ENCODE assay signal across 8 cellular contexts in genomic region chr2:3379339-3379646, GRCh38. TPM values are rescaled to one million over a fixed set of nuclear protein-coding genes. Genes with fewer than 3 reads are reported as not detected.
DNase-seq lines count a peak whose midpoint lies in the region; ATAC-seq and TF ChIP-seq lines count a peak whose summit lies in the region.

No MANE protein-coding gene starts in this region.

- no peak for TF ChIP-seq EP300 in Ishikawa (IDR thresholded peaks at IDR 0.05; ENCODE audit: borderline replicate concordance)

- H3K36me3 Mint-ChIP-seq in naive thymus-derived CD4-positive, alpha-beta T cell = peaks cover 0 to 19% (median 5%) of the 10 kb centered on the region in 5 donors

- TF ChIP-seq RAD21 in Ishikawa (IDR thresholded peaks at IDR 0.05; ENCODE audit: low read depth) = no peak

- H3K27me3 Mint-ChIP-seq in naive thymus-derived CD4-positive, alpha-beta T cell = no peaks in the 10 kb centered on the region

- DNase-seq in AG09309 (ENCODE audit: low read depth) (no peak), UCSD-AML1 (lab: John Stamatoyannopoulos, UW; ENCODE audit: unreplicated experiment) (no peak), amygdala (lab: John Stamatoyannopoulos, UW) (no peak), A172 (ENCODE audit: low spot score) (no peak)
- no peak for DNase-seq in naive thymus-derived CD4-positive, alpha-beta T cell

- H3K27ac ChIP-seq in cingulate gyrus (ENCODE audit: low read depth, low read length) = peak overlapping the region; percentile 73
- H3K27ac ChIP-seq in naive thymus-derived CD4-positive, alpha-beta T cell (ENCODE audit: low read depth, low read length) = peak overlapping the region; percentile 87

- CTCF ChIA-PET in naive thymus-derived CD4-positive, alpha-beta T cell (lab: Charles Lee) = interaction anchor here (1.3 to 2.4 kb wide), 2 partner anchors 44 to 179 kb away, joined by 3 to 6 read pairs; partner anchors contain the start of gene RNASEH1

- peaks cover 0 to 8% (median 0%) of the 10 kb centered on the region in 11 donors for H3K9me3 Mint-ChIP-seq in naive thymus-derived CD4-positive, alpha-beta T cell

- H3K9me3 ChIP-seq in naive thymus-derived CD4-positive, alpha-beta T cell (ENCODE audit: control insufficient read depth in 2 of 3, low read length in 3 of 3) = no peaks in the 10 kb centered on the region

- peak overlapping the region; percentile 71 for H3K4me3 ChIP-seq in AG09309 (ENCODE audit: control insufficient read depth, low read depth, low read length)
- peak overlapping the region; percentile 94 for H3K4me3 ChIP-seq in naive thymus-derived CD4-positive, alpha-beta T cell (ENCODE audit: low read length)

- H3K27me3 ChIP-seq in naive thymus-derived CD4-positive, alpha-beta T cell (ENCODE audit: control insufficient read depth in 2 of 2, insufficient read depth in 2 of 2, low read length in 2 of 2) = no peaks in the 10 kb centered on the region

- POLR2A ChIA-PET in naive thymus-derived CD4-positive, alpha-beta T cell (lab: Charles Lee) = interaction anchor here (2.3 to 4.3 kb wide), 3 partner anchors 140 to 765 kb away, joined by 11 to 18 read pairs (median 14); partner anchors contain the start of genes ADI1 and RNASEH1

- H3K4me3 Mint-ChIP-seq in naive thymus-derived CD4-positive, alpha-beta T cell = peak overlapping the region; percentile 94 to 99 (median 98)

- intact Hi-C loops in naive thymus-derived CD4-positive, alpha-beta T cell (cut with micrococcal nuclease) = loop anchor here (1.0 to 5.0 kb wide), 6 partner anchors 43 to 1322 kb away; no protein-coding TSS in a partner anchor

- no peak for TF ChIP-seq CTCF in AG09309 (IDR thresholded peaks at IDR 0.05; ENCODE audit: control insufficient read depth, insufficient read depth, low read depth, low read length, missing control alignments)

- H3K36me3 ChIP-seq in naive thymus-derived CD4-positive, alpha-beta T cell (ENCODE audit: control insufficient read depth in 2 of 3, insufficient read depth in 3 of 3, low read length in 3 of 3) = peaks cover 0 to 6% (median 0%) of the 10 kb centered on the region in 3 experiments

- peaks cover 24 to 29% of the 10 kb centered on the region in 2 donors for H3K4me1 ChIP-seq in naive thymus-derived CD4-positive, alpha-beta T cell (ENCODE audit: control insufficient read depth in 2 of 2, insufficient read depth in 2 of 2, low read length in 2 of 2)

- no peak for ATAC-seq in naive thymus-derived CD4-positive, alpha-beta T cell
- ATAC-seq in HG03439 (IDR thresholded peaks at IDR 0.05; ENCODE audit: unreplicated experiment) = no peak

- peak overlapping the region; percentile 91 to 99 (median 97) for H3K27ac Mint-ChIP-seq in naive thymus-derived CD4-positive, alpha-beta T cell

- H3K4me1 Mint-ChIP-seq in naive thymus-derived CD4-positive, alpha-beta T cell = peaks cover 21 to 72% (median 46%) of the 10 kb centered on the region in 7 donors

TF ChIP-seq in Ishikawa, 13 proteins besides CTCF, POLR2A, EP300 and RAD21:
- no peak for TF ChIP-seq FOXM1 (IDR thresholded peaks at IDR 0.05; ENCODE audit: borderline replicate concordance, low read depth)
- peak; percentile 93 for TF ChIP-seq MAX (IDR thresholded peaks at IDR 0.05)
TF ChIP-seq in Ishikawa: peak in this region for 1.

RNA-seq across cellular contexts. Expression of gene TRAPPC12, which starts 0.2 kb away (rescaled TPM):
- total RNA-seq in naive thymus-derived CD4-positive, alpha-beta T cell = 100 to 1,000 TPM in 4 of 5 experiments, 10 to 100 TPM in 1; 90.5 to 160 (median 121) TPM
- polyA plus RNA-seq in naive thymus-derived CD4-positive, alpha-beta T cell = 10 to 100 TPM; 29.8 to 44.5 TPM
- total RNA-seq in A172 (2014; rRNA removed; shearing (Covaris generic)) = 44.7 and 45.1 TPM in 2 replicates

RNA-seq across cellular contexts. Expression of gene EIPR1, which starts 1.7 kb away (rescaled TPM):
- 10 to 100 TPM; 24.4 to 46.2 (median 25.5) TPM for total RNA-seq in naive thymus-derived CD4-positive, alpha-beta T cell
- 10 to 100 TPM; 34.4 to 40.2 TPM for polyA plus RNA-seq in naive thymus-derived CD4-positive, alpha-beta T cell
- 118 and 143 TPM in 2 replicates for total RNA-seq in A172 (2014; rRNA removed; shearing (Covaris generic))
